In genomic region chr19:54179921-54180452, GRCh38 we compare ENCODE assay signal across 8 cellular contexts. TPM values are rescaled to one million over a fixed set of nuclear protein-coding genes. Genes with fewer than 3 reads are reported as not detected.
DNase-seq lines count a peak whose midpoint lies in the region; ATAC-seq and TF ChIP-seq lines count a peak whose summit lies in the region.

No MANE protein-coding gene starts in this region.

- no peak overlapping the region for H3K27ac Mint-ChIP-seq in Calu3 (ENCODE audit: unreplicated experiment)

- no peaks in the 10 kb centered on the region for H3K4me1 Mint-ChIP-seq in Calu3 (ENCODE audit: low read depth, unreplicated experiment)

- H3K27ac ChIP-seq in mesodermal cell (ENCODE audit: low read depth, low read length, severe bottlenecking) (peak overlapping the region; percentile 59), tibial nerve (no peak overlapping the region)

- H3K4me3 Mint-ChIP-seq in Calu3 (ENCODE audit: low read depth, unreplicated experiment), result no peak overlapping the region

- TF ChIP-seq EP300 in tibial nerve (IDR thresholded peaks at IDR 0.05), result no peak

- BruUV-seq in Calu3 (replicated peaks; lab: Mats Ljungman, UMichigan), result no TSS peak

- peaks cover 84% of the 10 kb centered on the region for H3K36me3 ChIP-seq in mesodermal cell (ENCODE audit: control insufficient read depth, insufficient read depth, low read length)
- peaks cover 0 to 66% (median 0%) of the 10 kb centered on the region in 3 donors for H3K36me3 ChIP-seq in tibial nerve

- H3K36me3 Mint-ChIP-seq in Calu3 (ENCODE audit: insufficient read depth, unreplicated experiment), result peaks cover 69% of the 10 kb centered on the region

- no peaks in the 10 kb centered on the region for H3K27me3 ChIP-seq in tibial nerve

- 56 to 66% methylated on average over 10 of the region's 10 CpGs for WGBS in mesodermal cell (ENCODE audit: insufficient coverage in 2 of 2), 2 experiments
- 33 to 41% methylated on average over 10 of the region's 10 CpGs for WGBS in tibial nerve, 2 donors

- no peak overlapping the region for H3K4me3 ChIP-seq in choroid plexus epithelial cell (ENCODE audit: low read depth, low read length)
- no peak overlapping the region for H3K4me3 ChIP-seq in mesodermal cell (ENCODE audit: extremely low read depth, insufficient read depth, low read length, poor library complexity, severe bottlenecking)
- H3K4me3 ChIP-seq in tibial nerve, result no peak overlapping the region

- TF ChIP-seq CTCF in Calu3 (IDR thresholded peaks at IDR 0.05; ENCODE audit: unreplicated experiment) (peak; percentile 24), choroid plexus epithelial cell (conservative IDR thresholded peaks at IDR 0.05; ENCODE audit: low read depth, low read length) (peak; percentile 73), tibial nerve (IDR thresholded peaks at IDR 0.05) (peak in 1 of 5 experiments; percentile 12)

- intact Hi-C loops in Calu3 (cut with micrococcal nuclease; ENCODE audit: unreplicated experiment), result no loop called here

- H3K9me3 Mint-ChIP-seq in Calu3 (ENCODE audit: low read depth, unreplicated experiment), result no peaks in the 10 kb centered on the region

- H3K9me3 ChIP-seq in mesodermal cell (ENCODE audit: control insufficient read depth, low read length) (no peaks in the 10 kb centered on the region), tibial nerve (no peaks in the 10 kb centered on the region)

- no peak for TF ChIP-seq POLR2A in tibial nerve (IDR thresholded peaks at IDR 0.05)

- H3K4me1 ChIP-seq in mesodermal cell (ENCODE audit: control insufficient read depth, insufficient read depth, low read length, poor library complexity, severe bottlenecking) (no peaks in the 10 kb centered on the region), tibial nerve (no peaks in the 10 kb centered on the region)

- no peak for DNase-seq in Calu3
- DNase-seq in NCI-H1930 (lab: John Stamatoyannopoulos, UW), result peak; percentile 54 to 71
- peak; percentile 88 for DNase-seq in choroid plexus epithelial cell (ENCODE audit: low read depth)
- no peak for DNase-seq in tibial nerve (ENCODE audit: low spot score in 2 of 2)
- DNase-seq in activated effector memory CD4-positive, alpha-beta T cell treated with anti-CD3 and anti-CD28 coated beads, Interleukin-2, amount 50 U/mL, for 16 hours, result no peak
- DNase-seq in AML-193 (lab: John Stamatoyannopoulos, UW), result no peak

- no peak for ATAC-seq in GM21717 (IDR thresholded peaks at IDR 0.05; ENCODE audit: unreplicated experiment)

- CTCF ChIA-PET in Calu3 (lab: Charles Lee), result interaction anchor here (0.7 kb wide), 1 partner anchor 69 kb away, joined by 6 read pairs; no protein-coding TSS in a partner anchor

- no peaks in the 10 kb centered on the region for H3K27me3 Mint-ChIP-seq in Calu3 (ENCODE audit: unreplicated experiment)

RNA-seq across cellular contexts. Expression of gene TMC4, which starts 7.0 kb away (rescaled TPM):
- total RNA-seq in Calu3 (2022), result 157 and 166 TPM in 2 replicates
- polyA plus RNA-seq in mesodermal cell (2013, experiment 1 of 2), result 0.63 TPM
- polyA plus RNA-seq in mesodermal cell (2013, experiment 2 of 2), result 0.76 TPM
- total RNA-seq in tibial nerve, result 1 to 10 TPM in 2 of 4 donors, under 1 TPM in 1, not detected in 1; 0.22 to 8.8 (median 4.4) TPM

RNA-seq across cellular contexts. Expression of gene MBOAT7, which starts 9.4 kb away (rescaled TPM):
- total RNA-seq in Calu3 (2022) (287 and 323 TPM in 2 replicates), tibial nerve (10 to 100 TPM; 45.0 to 94.5 (median 50.2) TPM)
- polyA plus RNA-seq in mesodermal cell (2013, experiment 1 of 2), result 240 TPM
- polyA plus RNA-seq in mesodermal cell (2013, experiment 2 of 2), result 192 TPM

RNA-seq across cellular contexts. Expression of gene TSEN34, which starts 11.1 kb away (rescaled TPM):
- 52.2 and 53.0 TPM in 2 replicates for total RNA-seq in Calu3 (2022)
- polyA plus RNA-seq in mesodermal cell (2013, experiment 1 of 2), result 54.2 TPM
- polyA plus RNA-seq in mesodermal cell (2013, experiment 2 of 2), result 41.3 TPM
- total RNA-seq in tibial nerve, result 10 to 100 TPM; 37.3 to 70.8 (median 49.6) TPM

RNA-seq across cellular contexts. Expression of gene LENG1, which starts 20.5 kb away (rescaled TPM):
- total RNA-seq in Calu3 (2022) (9.9 and 10.7 TPM in 2 replicates), tibial nerve (10 to 100 TPM in 2 of 4 donors, 1 to 10 TPM in 2; 7.4 to 12.9 (median 10.4) TPM)
- 6.3 TPM for polyA plus RNA-seq in mesodermal cell (2013, experiment 1 of 2)
- 5.9 TPM for polyA plus RNA-seq in mesodermal cell (2013, experiment 2 of 2)

RNA-seq across cellular contexts. Expression of gene RPS9, which starts 20.7 kb away (rescaled TPM):
- 825 and 841 TPM in 2 replicates for total RNA-seq in Calu3 (2022)
- 1,693 TPM for polyA plus RNA-seq in mesodermal cell (2013, experiment 1 of 2)
- polyA plus RNA-seq in mesodermal cell (2013, experiment 2 of 2), result 1,592 TPM
- total RNA-seq in tibial nerve, result 1,000 to 10,000 TPM; 1,361 to 2,045 (median 1,633) TPM

Comparison
In these comparisons a context has a peak if more than half of its experiments do, and no peak if none do; other contexts are left out.
1. DNase-seq: peak in NCI-H1930 (2 of 2) and choroid plexus epithelial cell (single experiment); none in Calu3 (single experiment), tibial nerve (0 of 2), activated effector memory CD4-positive, alpha-beta T cell treated with anti-CD3 and anti-CD28 coated beads, Interleukin-2, amount 50 U/mL, for 16 hours (single experiment) and AML-193 (0 of 2).
2. RNA of gene TMC4, which starts 7.0 kb away (total RNA-seq): 157 to 166 TPM in Calu3; 0.22 to 8.8 TPM in tibial nerve; every median in the first group is over 10 times any median in the second.